In genomic region chr9:27365977-27366376, GRCh38 we compare ENCODE assay signal across 8 cellular contexts.
DNase-seq lines count a peak whose midpoint lies in the region; ATAC-seq and TF ChIP-seq lines count a peak whose summit lies in the region.

No MANE protein-coding gene starts in this region.

- H3K9ac ChIP-seq in mammary epithelial cell (ENCODE audit: insufficient read depth, low read length): no peak overlapping the region

- H3K4me2 ChIP-seq in mammary epithelial cell (ENCODE audit: insufficient read depth, low read depth, low read length): no peak overlapping the region

- no peaks in the 10 kb centered on the region for H3K36me3 Mint-ChIP-seq in activated naive CD4-positive, alpha-beta T cell treated with anti-CD3 and anti-CD28 coated beads, Interleukin-2, amount 50 U/mL, for 24 hours

- BruUV-seq in mammary epithelial cell (replicated peaks; lab: Mats Ljungman, UMichigan): no TSS peak

- TF ChIP-seq POLR2A in breast epithelium (IDR thresholded peaks at IDR 0.05) (no peak), prostate gland (IDR thresholded peaks at IDR 0.05) (no peak)

- H3K4me3 ChIP-seq in breast epithelium: no peak overlapping the region
- no peak overlapping the region for H3K4me3 ChIP-seq in mammary epithelial cell (replicated peaks in 1 of 3; ENCODE audit: insufficient read depth in 1 of 3, low read depth in 2 of 3, low read length in 3 of 3)
- H3K4me3 ChIP-seq in prostate gland: no peak overlapping the region
- no peak overlapping the region for H3K4me3 ChIP-seq in heart right ventricle

- H3K4me1 ChIP-seq in breast epithelium (peaks cover 2 to 3% of the 10 kb centered on the region in 2 donors), mammary epithelial cell (ENCODE audit: insufficient read depth, low read length) (peaks cover 23% of the 10 kb centered on the region), prostate gland (replicated peaks) (no peaks in the 10 kb centered on the region), heart right ventricle (peaks cover 0 to 32% (median 6%) of the 10 kb centered on the region in 9 donors)

- H4K20me1 ChIP-seq in mammary epithelial cell (ENCODE audit: insufficient read depth, low read length): no peaks in the 10 kb centered on the region

- no peaks in the 10 kb centered on the region for H3K27me3 ChIP-seq in breast epithelium
- no peaks in the 10 kb centered on the region for H3K27me3 ChIP-seq in mammary epithelial cell (ENCODE audit: insufficient read depth, low read length)
- no peaks in the 10 kb centered on the region for H3K27me3 ChIP-seq in prostate gland (replicated peaks; ENCODE audit: insufficient read depth)
- no peaks in the 10 kb centered on the region for H3K27me3 ChIP-seq in heart right ventricle

- intact Hi-C loops in breast epithelium (cut with DNase I; ENCODE audit: low total_unique reads): no loop called here
- intact Hi-C loops in mammary epithelial cell (cut with micrococcal nuclease): no loop called here
- intact Hi-C loops in prostate gland (cut with DNase I): no loop called here
- intact Hi-C loops in Right ventricle myocardium inferior (cut with DNase I): loop anchor here (10.0 kb wide), 1 partner anchor 49 kb away; no protein-coding TSS in a partner anchor
- intact Hi-C loops in heart right ventricle (cut with DNase I): no loop called here

- H3K9me3 ChIP-seq in breast epithelium: no peaks in the 10 kb centered on the region
- no peaks in the 10 kb centered on the region for H3K9me3 ChIP-seq in mammary epithelial cell (replicated peaks; ENCODE audit: insufficient read depth, low read length)
- H3K9me3 ChIP-seq in prostate gland: no peaks in the 10 kb centered on the region
- no peaks in the 10 kb centered on the region for H3K9me3 ChIP-seq in heart right ventricle

- CTCF ChIA-PET in mammary epithelial cell (lab: Charles Lee; ENCODE audit: low non-redundant PET): no interaction called here

- dilution Hi-C loops in mammary epithelial cell (cut with HindIII; ENCODE audit: low sequenced_read_pairs): no loop called here

- H3K27ac Mint-ChIP-seq in activated naive CD4-positive, alpha-beta T cell treated with anti-CD3 and anti-CD28 coated beads, Interleukin-2, amount 50 U/mL, for 24 hours: no peak overlapping the region

- WGBS in mammary epithelial cell (ENCODE audit: low coverage, missing lambda C conversion rate): 55% methylated on average over 3 of the region's 3 CpGs
- WGBS in prostate gland: 83% methylated on average over 3 of the region's 3 CpGs
- 91 to 92% methylated on average over 3 of the region's 3 CpGs for WGBS in heart right ventricle, 2 donors

- no peak overlapping the region for H2AFZ ChIP-seq in mammary epithelial cell (ENCODE audit: low read depth, low read length)

- TF ChIP-seq CTCF in breast epithelium (IDR thresholded peaks at IDR 0.05) (no peak), mammary epithelial cell (conservative IDR thresholded peaks at IDR 0.05 in 1 of 2, IDR thresholded peaks at IDR 0.05 in 1 of 2; ENCODE audit: extremely low read depth in 1 of 2, insufficient read depth in 1 of 2, low read depth in 1 of 2, low read length in 2 of 2) (no peak), prostate gland (IDR thresholded peaks at IDR 0.05) (no peak), heart right ventricle (IDR thresholded peaks at IDR 0.05) (no peak)

- no peaks in the 10 kb centered on the region for H3K27me3 Mint-ChIP-seq in activated naive CD4-positive, alpha-beta T cell treated with anti-CD3 and anti-CD28 coated beads, Interleukin-2, amount 50 U/mL, for 24 hours

- in situ Hi-C loops in mammary epithelial cell (cut with MboI; ENCODE audit: low sequenced_read_pairs in 2 of 2): no loop called here

- H3K36me3 ChIP-seq in breast epithelium (no peaks in the 10 kb centered on the region), mammary epithelial cell (ENCODE audit: insufficient read depth, low read length) (no peaks in the 10 kb centered on the region), prostate gland (no peaks in the 10 kb centered on the region), heart right ventricle (no peaks in the 10 kb centered on the region)

- peaks cover 30% of the 10 kb centered on the region for H3K79me2 ChIP-seq in mammary epithelial cell (ENCODE audit: insufficient read depth, low read length)

- no peak for DNase-seq in breast epithelium (ENCODE audit: low spot score in 2 of 2)
- DNase-seq in mammary epithelial cell: no peak
- DNase-seq in stimulated activated CD8-positive, alpha-beta memory T cell treated with anti-CD3 and anti-CD28 coated beads, Interleukin-2, amount 100 ng/mL, for 48 hours (ENCODE audit: low read depth in 2 of 2): peak; percentile 8 to 23
- DNase-seq in prostate gland (ENCODE audit: low spot score): no peak
- DNase-seq in Right ventricle myocardium inferior (ENCODE audit: missing footprints): no peak
- DNase-seq in heart right ventricle: no peak

- H3K9me3 Mint-ChIP-seq in activated naive CD4-positive, alpha-beta T cell treated with anti-CD3 and anti-CD28 coated beads, Interleukin-2, amount 50 U/mL, for 24 hours: no peaks in the 10 kb centered on the region

- ATAC-seq in HG03139 (IDR thresholded peaks at IDR 0.05; ENCODE audit: unreplicated experiment) (peak; percentile 81), Right ventricle myocardium inferior (no peak), heart right ventricle (no peak)

- peak overlapping the region; percentile 73 to 79 for H3K27ac ChIP-seq in breast epithelium
- no peak overlapping the region for H3K27ac ChIP-seq in mammary epithelial cell (ENCODE audit: insufficient read depth, low read depth, low read length)
- no peak overlapping the region for H3K27ac ChIP-seq in prostate gland
- no peak overlapping the region for H3K27ac ChIP-seq in heart right ventricle

- H3K4me1 Mint-ChIP-seq in activated naive CD4-positive, alpha-beta T cell treated with anti-CD3 and anti-CD28 coated beads, Interleukin-2, amount 50 U/mL, for 24 hours: peaks cover 26% of the 10 kb centered on the region

- peak overlapping the region; percentile 37 for H3K4me3 Mint-ChIP-seq in activated naive CD4-positive, alpha-beta T cell treated with anti-CD3 and anti-CD28 coated beads, Interleukin-2, amount 50 U/mL, for 24 hours

Comparison
In these comparisons a context has a peak if more than half of its experiments do, and no peak if none do; other contexts are left out.
1. H3K27ac ChIP-seq: peak in breast epithelium (2 of 2); none in mammary epithelial cell (single experiment), prostate gland (0 of 2) and heart right ventricle (0 of 10).
2. DNase-seq: peak in stimulated activated CD8-positive, alpha-beta memory T cell treated with anti-CD3 and anti-CD28 coated beads, Interleukin-2, amount 100 ng/mL, for 48 hours (2 of 2); none in breast epithelium (0 of 2), mammary epithelial cell (single experiment), prostate gland (single experiment), Right ventricle myocardium inferior (single experiment) and heart right ventricle (0 of 2).